In the genomic region with DNA sequence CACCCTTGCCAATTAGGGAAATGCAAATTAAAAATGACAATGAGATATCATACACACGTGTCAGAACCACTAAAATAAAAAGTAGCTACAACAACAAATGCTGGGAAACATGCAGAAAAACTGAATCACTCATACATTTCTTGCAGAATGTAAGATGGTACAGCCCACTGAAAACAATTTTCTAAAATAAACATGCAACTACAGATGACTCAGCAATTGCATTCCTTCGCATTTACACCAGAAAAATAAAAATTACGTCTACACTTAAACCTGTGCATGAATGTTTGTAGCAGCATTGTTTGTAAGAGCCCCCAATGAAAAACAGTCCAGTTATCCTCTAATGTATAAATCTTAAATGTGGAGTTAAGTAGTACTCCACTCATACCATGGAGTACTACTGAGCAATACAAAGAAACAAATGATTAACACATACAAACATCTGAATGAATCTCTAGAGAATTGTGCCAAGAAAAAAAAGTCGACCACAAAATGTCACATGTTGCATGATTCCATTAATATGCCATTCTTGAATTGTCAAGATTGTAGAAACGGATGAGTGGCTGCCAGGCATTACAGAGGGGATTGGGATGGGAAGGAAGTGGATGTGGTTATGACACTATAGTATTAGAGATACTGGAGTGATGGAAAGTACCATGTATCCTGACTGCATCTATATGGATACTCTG, we compare ENCODE assay signal across 1 cellular context.
TF ChIP-seq lines count a peak whose summit lies in the region.

No MANE protein-coding gene starts in this region.

TF ChIP-seq in SK-N-SH treated with all-trans-retinoic acid at 6 μM for 48 hours, 23 proteins besides CTCF, POLR2A, EP300 and RAD21 (continued from another document):
- TF ChIP-seq, protein P1, sequence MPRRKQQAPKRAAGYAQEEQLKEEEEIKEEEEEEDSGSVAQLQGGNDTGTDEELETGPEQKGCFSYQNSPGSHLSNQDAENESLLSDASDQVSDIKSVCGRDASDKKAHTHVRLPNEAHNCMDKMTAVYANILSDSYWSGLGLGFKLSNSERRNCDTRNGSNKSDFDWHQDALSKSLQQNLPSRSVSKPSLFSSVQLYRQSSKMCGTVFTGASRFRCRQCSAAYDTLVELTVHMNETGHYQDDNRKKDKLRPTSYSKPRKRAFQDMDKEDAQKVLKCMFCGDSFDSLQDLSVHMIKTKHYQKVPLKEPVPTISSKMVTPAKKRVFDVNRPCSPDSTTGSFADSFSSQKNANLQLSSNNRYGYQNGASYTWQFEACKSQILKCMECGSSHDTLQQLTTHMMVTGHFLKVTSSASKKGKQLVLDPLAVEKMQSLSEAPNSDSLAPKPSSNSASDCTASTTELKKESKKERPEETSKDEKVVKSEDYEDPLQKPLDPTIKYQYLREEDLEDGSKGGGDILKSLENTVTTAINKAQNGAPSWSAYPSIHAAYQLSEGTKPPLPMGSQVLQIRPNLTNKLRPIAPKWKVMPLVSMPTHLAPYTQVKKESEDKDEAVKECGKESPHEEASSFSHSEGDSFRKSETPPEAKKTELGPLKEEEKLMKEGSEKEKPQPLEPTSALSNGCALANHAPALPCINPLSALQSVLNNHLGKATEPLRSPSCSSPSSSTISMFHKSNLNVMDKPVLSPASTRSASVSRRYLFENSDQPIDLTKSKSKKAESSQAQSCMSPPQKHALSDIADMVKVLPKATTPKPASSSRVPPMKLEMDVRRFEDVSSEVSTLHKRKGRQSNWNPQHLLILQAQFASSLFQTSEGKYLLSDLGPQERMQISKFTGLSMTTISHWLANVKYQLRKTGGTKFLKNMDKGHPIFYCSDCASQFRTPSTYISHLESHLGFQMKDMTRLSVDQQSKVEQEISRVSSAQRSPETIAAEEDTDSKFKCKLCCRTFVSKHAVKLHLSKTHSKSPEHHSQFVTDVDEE (CRISPR knock-in tag; IDR thresholded peaks at IDR 0.05): no peak
- TF ChIP-seq CSDC2 (CRISPR knock-in tag; IDR thresholded peaks at IDR 0.05) (no peak), RARB (CRISPR knock-in tag; IDR thresholded peaks at IDR 0.05) (no peak)
